In the genomic region with DNA sequence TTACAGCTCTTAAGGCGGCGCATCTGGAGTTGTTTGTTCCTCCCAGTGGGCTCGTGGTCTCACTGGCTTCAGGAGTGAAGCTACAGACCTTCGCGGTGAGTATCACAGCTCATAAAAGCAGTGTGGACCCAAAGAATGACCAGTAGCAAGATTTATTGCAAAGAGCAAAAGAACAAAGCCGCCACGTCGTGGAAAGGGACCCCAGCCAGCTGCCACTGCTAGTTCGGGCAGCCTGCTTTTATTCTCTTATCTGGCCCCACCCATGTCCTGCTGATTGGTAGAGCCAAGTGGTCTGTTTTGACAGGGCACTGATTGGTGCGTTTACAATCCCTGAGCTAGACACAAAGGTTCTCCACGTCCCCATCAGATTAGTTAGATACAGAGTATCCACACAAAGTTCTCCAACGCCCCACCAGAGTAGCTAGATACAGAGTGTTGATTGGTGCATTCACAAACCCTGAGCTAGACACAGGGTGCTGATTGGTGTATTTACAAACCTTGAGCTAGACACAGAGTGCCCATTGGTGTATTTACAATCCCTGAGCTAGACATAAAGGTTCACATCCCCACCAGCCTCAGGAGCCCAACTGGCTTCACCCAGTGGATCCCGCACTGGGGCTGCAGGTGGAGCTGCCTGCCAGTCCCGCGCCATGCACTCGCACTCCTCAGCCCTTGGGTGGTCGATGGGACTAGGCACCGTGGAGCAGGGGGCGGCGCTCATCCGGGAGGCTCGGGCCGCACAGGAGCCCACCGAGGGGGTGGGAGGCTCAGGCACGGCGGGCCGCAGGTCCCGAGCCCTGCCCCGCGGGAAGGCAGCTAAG, we compare ENCODE assay signal across 2 cellular contexts. TPM values are rescaled to one million over a fixed set of nuclear protein-coding genes. Genes with fewer than 3 reads are reported as not detected.
"Had no signal": no experiment of that assay in that cellular context is flagged by ENCODE, and none has a peak within 500 bp of the region (broad histone marks: within the 10 kb centered on the region; RNA-seq: fewer than 3 reads in every experiment).

No MANE protein-coding gene starts in this region.

RNA-seq across cellular contexts. Expression of a gene that starts 48.5 kb away (rescaled TPM):
- total RNA-seq: G401, GM12878 had no signal

RNA-seq across cellular contexts. Expression of a gene that starts 56.8 kb away (rescaled TPM):
- total RNA-seq: G401 had no signal
